In genomic region chr10:21509391-21510217, GRCh38 we compare ENCODE assay signal across 12 cellular contexts. TPM values are rescaled to one million over a fixed set of nuclear protein-coding genes. Genes with fewer than 3 reads are reported as not detected.
DNase-seq lines count a peak whose midpoint lies in the region; ATAC-seq and TF ChIP-seq lines count a peak whose summit lies in the region.
"Had no signal": no experiment of that assay in that cellular context is flagged by ENCODE, and none has a peak within 500 bp of the region (broad histone marks: within the 10 kb centered on the region; RNA-seq: fewer than 3 reads in every experiment).

No MANE protein-coding gene starts in this region.

- TF ChIP-seq POLR2A in vagina (IDR thresholded peaks at IDR 0.05), result no peak

- H3K14ac ChIP-seq in neuronal stem cell (ENCODE audit: low read length), result peak overlapping the region; percentile 10

- H3K23ac ChIP-seq in neuronal stem cell (ENCODE audit: low read depth, low read length, poor library complexity), result peak overlapping the region; percentile 92

- H3K18ac ChIP-seq in neuronal stem cell (ENCODE audit: low read length), result peak overlapping the region; percentile 92

- H2AK5ac ChIP-seq in neuronal stem cell (ENCODE audit: low read depth, low read length), result peak overlapping the region; percentile 99

- H2BK12ac ChIP-seq in neuronal stem cell (ENCODE audit: low read length), result peak overlapping the region; percentile 49

- no peak overlapping the region for H2AFZ ChIP-seq in neuronal stem cell (ENCODE audit: low read length)

- peak overlapping the region; percentile 97 for H3K9ac ChIP-seq in neuronal stem cell (ENCODE audit: low read depth, low read length, poor library complexity)

- TF ChIP-seq CTCF in heart right ventricle (IDR thresholded peaks at IDR 0.05), result no peak
- no peak for TF ChIP-seq CTCF in vagina (IDR thresholded peaks at IDR 0.05)

- H3K9me3 ChIP-seq in heart right ventricle, result no peaks in the 10 kb centered on the region
- no peaks in the 10 kb centered on the region for H3K9me3 ChIP-seq in neuronal stem cell (replicated peaks in 1 of 2; ENCODE audit: control insufficient read depth in 2 of 2, insufficient read depth in 1 of 2, low read depth in 1 of 2, low read length in 2 of 2)
- no peaks in the 10 kb centered on the region for H3K9me3 ChIP-seq in vagina

- H3K36me3 ChIP-seq in heart right ventricle (no peaks in the 10 kb centered on the region), neuronal stem cell (replicated peaks in 1 of 2; ENCODE audit: control insufficient read depth in 2 of 2, insufficient read depth in 2 of 2, low read length in 2 of 2) (peaks cover 2 to 37% of the 10 kb centered on the region in 2 donors), vagina (no peaks in the 10 kb centered on the region)

- H2BK15ac ChIP-seq in neuronal stem cell (ENCODE audit: low read length), result peak overlapping the region; percentile 90

- peak in 5 of 8 donors; percentile 16 to 49 (median 31) for ATAC-seq in heart right ventricle
- no peak for ATAC-seq in natural killer cell treated with Interleukin-12 subunit alpha and Interleukin-12 subunit beta and Interleukin-15 and Interleukin-18, amount 100 ng/mL, for 72 hours
- no peak for ATAC-seq in GM18858 (IDR thresholded peaks at IDR 0.05; ENCODE audit: unreplicated experiment)
- ATAC-seq: activated CD8-positive, alpha-beta T cell treated with anti-CD3 and anti-CD28 coated beads, Interleukin-2, amount 10 ng/mL, durations not matched to agents 7 days and 5 days had no signal

- H3K27ac Mint-ChIP-seq in activated CD4-positive, alpha-beta T cell treated with anti-CD3 and anti-CD28 coated beads, Interleukin-2, amount 10 ng/mL, durations not matched to agents 24 days and 14 days, result no peak overlapping the region
- H3K27ac Mint-ChIP-seq in natural killer cell treated with Interleukin-12 subunit alpha and Interleukin-12 subunit beta and Interleukin-15 and Interleukin-18, amount 100 ng/mL, for 72 hours, result no peak overlapping the region
- H3K27ac Mint-ChIP-seq: activated CD8-positive, alpha-beta T cell treated with anti-CD3 and anti-CD28 coated beads, Interleukin-2, amount 10 ng/mL, durations not matched to agents 7 days and 5 days had no signal

- intact Hi-C loops in activated CD4-positive, alpha-beta T cell treated with anti-CD3 and anti-CD28 coated beads, Interleukin-2, amount 10 ng/mL, durations not matched to agents 24 days and 14 days (cut with micrococcal nuclease), result loop anchor here (10.0 kb wide), 2 partner anchors 965 to 1205 kb away; partner anchors contain the start of gene PIP4K2A
- intact Hi-C loops in heart right ventricle (cut with DNase I), result loop anchor here in 1 of 10 donors (10.0 kb wide), 1 partner anchor 815 kb away; the partner anchor contains the start of gene BMI1
- intact Hi-C loops in vagina (cut with DNase I), result no loop called here

- H3K4ac ChIP-seq in neuronal stem cell (ENCODE audit: low read length), result peak overlapping the region; percentile 13

- no peaks in the 10 kb centered on the region for H3K9me3 Mint-ChIP-seq in activated CD4-positive, alpha-beta T cell treated with anti-CD3 and anti-CD28 coated beads, Interleukin-2, amount 10 ng/mL, durations not matched to agents 24 days and 14 days
- no peaks in the 10 kb centered on the region for H3K9me3 Mint-ChIP-seq in natural killer cell treated with Interleukin-12 subunit alpha and Interleukin-12 subunit beta and Interleukin-15 and Interleukin-18, amount 100 ng/mL, for 72 hours

- H3K4me3 Mint-ChIP-seq in activated CD4-positive, alpha-beta T cell treated with anti-CD3 and anti-CD28 coated beads, Interleukin-2, amount 10 ng/mL, durations not matched to agents 24 days and 14 days, result no peak overlapping the region
- H3K4me3 Mint-ChIP-seq in natural killer cell treated with Interleukin-12 subunit alpha and Interleukin-12 subunit beta and Interleukin-15 and Interleukin-18, amount 100 ng/mL, for 72 hours, result no peak overlapping the region
- H3K4me3 Mint-ChIP-seq: activated CD8-positive, alpha-beta T cell treated with anti-CD3 and anti-CD28 coated beads, Interleukin-2, amount 10 ng/mL, durations not matched to agents 7 days and 5 days had no signal

- DNase-seq in activated CD4-positive, alpha-beta T cell treated with anti-CD3 and anti-CD28 coated beads, Interleukin-2, amount 10 ng/mL, durations not matched to agents 24 days and 14 days, result peak; percentile 47
- no peak for DNase-seq in activated CD4-positive, alpha-beta T cell treated with anti-CD3 and anti-CD28 coated beads for 48 hours
- DNase-seq in heart right ventricle, result no peak
- DNase-seq in neuronal stem cell (ENCODE audit: low spot score), result no peak
- DNase-seq in vagina (ENCODE audit: extremely low spot score in 2 of 2), result no peak
- DNase-seq in natural killer cell treated with Interleukin-12 subunit alpha and Interleukin-12 subunit beta and Interleukin-15 and Interleukin-18, amount 100 ng/mL, for 72 hours (ENCODE audit: low spot score), result no peak
- no peak for DNase-seq in SIG-M5 treated with dmso at 0.1 percent for 504 hours (lab: John Stamatoyannopoulos, UW; ENCODE audit: unreplicated experiment)
- DNase-seq: activated CD8-positive, alpha-beta T cell treated with anti-CD3 and anti-CD28 coated beads, Interleukin-2, amount 10 ng/mL, durations not matched to agents 7 days and 5 days; cerebellar nuclear complex; RPMI8226 had no signal

- peak overlapping the region; percentile 18 to 62 (median 56) for H3K4me3 ChIP-seq in heart right ventricle
- H3K4me3 ChIP-seq in neuronal stem cell (ENCODE audit: low read length in 2 of 2), result peak overlapping the region; percentile 78 to 86
- peak overlapping the region; percentile 47 to 54 for H3K4me3 ChIP-seq in vagina

- no peaks in the 10 kb centered on the region for H3K4me1 Mint-ChIP-seq in activated CD4-positive, alpha-beta T cell treated with anti-CD3 and anti-CD28 coated beads, Interleukin-2, amount 10 ng/mL, durations not matched to agents 24 days and 14 days
- no peaks in the 10 kb centered on the region for H3K4me1 Mint-ChIP-seq in natural killer cell treated with Interleukin-12 subunit alpha and Interleukin-12 subunit beta and Interleukin-15 and Interleukin-18, amount 100 ng/mL, for 72 hours (ENCODE audit: low read depth in 2 of 2)

- H3K27me3 Mint-ChIP-seq in activated CD4-positive, alpha-beta T cell treated with anti-CD3 and anti-CD28 coated beads, Interleukin-2, amount 10 ng/mL, durations not matched to agents 24 days and 14 days, result peaks cover 63% of the 10 kb centered on the region
- H3K27me3 Mint-ChIP-seq in natural killer cell treated with Interleukin-12 subunit alpha and Interleukin-12 subunit beta and Interleukin-15 and Interleukin-18, amount 100 ng/mL, for 72 hours, result peaks cover 42 to 59% of the 10 kb centered on the region in 2 donors

- H3K4me1 ChIP-seq in heart right ventricle (peaks cover 0 to 24% (median 5%) of the 10 kb centered on the region in 9 donors), neuronal stem cell (ENCODE audit: control insufficient read depth in 2 of 2, insufficient read depth in 1 of 2, low read depth in 1 of 2, low read length in 2 of 2) (peaks cover 24 to 26% of the 10 kb centered on the region in 2 donors), vagina (no peaks in the 10 kb centered on the region)

- H3K36me3 Mint-ChIP-seq in activated CD4-positive, alpha-beta T cell treated with anti-CD3 and anti-CD28 coated beads, Interleukin-2, amount 10 ng/mL, durations not matched to agents 24 days and 14 days (ENCODE audit: low read depth), result no peaks in the 10 kb centered on the region
- H3K36me3 Mint-ChIP-seq in natural killer cell treated with Interleukin-12 subunit alpha and Interleukin-12 subunit beta and Interleukin-15 and Interleukin-18, amount 100 ng/mL, for 72 hours, result no peaks in the 10 kb centered on the region

- peak overlapping the region; percentile 56 for H2BK120ac ChIP-seq in neuronal stem cell (ENCODE audit: low read depth, low read length)

- peak overlapping the region; percentile 78 for H3K4me2 ChIP-seq in neuronal stem cell (ENCODE audit: insufficient read depth, low read length, poor library complexity, severe bottlenecking)

- peak overlapping the region; percentile 97 for H2BK5ac ChIP-seq in neuronal stem cell (ENCODE audit: low read length)

- H3K27ac ChIP-seq in heart right ventricle, result peak overlapping the region in 7 of 10 donors; percentile 3 to 62 (median 47)
- peak overlapping the region; percentile 94 for H3K27ac ChIP-seq in neuronal stem cell (replicated peaks; ENCODE audit: low read length)
- peak overlapping the region; percentile 92 for H3K27ac ChIP-seq in vagina
- H3K27ac ChIP-seq: 22Rv1 had no signal

- peak overlapping the region; percentile 74 for H4K8ac ChIP-seq in neuronal stem cell (ENCODE audit: low read depth, low read length)

- WGBS in heart right ventricle, 2 donors, result 63 to 70% methylated on average over 55 of the region's 55 CpGs
- no CpG with 5 or more reads among the region's 55 CpGs for WGBS in neuronal stem cell (ENCODE audit: extremely low coverage in 2 of 2, insufficient read length in 2 of 2, insufficient replicate concordance in 1 of 2), 2 donors

- peak overlapping the region; percentile 82 for H4K91ac ChIP-seq in neuronal stem cell (ENCODE audit: low read depth, low read length, poor library complexity)

- H3K27me3 ChIP-seq in heart right ventricle (peaks cover 0 to 47% (median 0%) of the 10 kb centered on the region in 7 donors), neuronal stem cell (ENCODE audit: control insufficient read depth in 3 of 3, insufficient read depth in 3 of 3, low read depth in 1 of 3, low read length in 3 of 3) (no peaks in the 10 kb centered on the region), vagina (no peaks in the 10 kb centered on the region)

- no peaks in the 10 kb centered on the region for H3K79me1 ChIP-seq in neuronal stem cell (ENCODE audit: low read depth, low read length)

RNA-seq across cellular contexts. Expression of gene SKIDA1, which starts 15.9 kb away (rescaled TPM):
- 0.02 and 0.16 TPM in 2 replicates for total RNA-seq in activated CD4-positive, alpha-beta T cell treated with anti-CD3 and anti-CD28 coated beads, Interleukin-2, amount 10 ng/mL, durations not matched to agents 24 days and 14 days
- total RNA-seq in heart right ventricle (1 to 10 TPM; 1.9 to 6.4 (median 3.3) TPM), vagina (2.7 TPM)
- polyA plus RNA-seq in heart right ventricle, result under 1 TPM; 0.23 to 0.44 TPM
- 57.0 TPM for polyA plus RNA-seq in neuronal stem cell (2013, experiment 1 of 2)
- polyA plus RNA-seq in neuronal stem cell (2013, experiment 2 of 2), result 57.0 TPM
- not detected for total RNA-seq in natural killer cell treated with Interleukin-12 subunit alpha and Interleukin-12 subunit beta and Interleukin-15 and Interleukin-18, amount 100 ng/mL, for 72 hours

RNA-seq across cellular contexts. Expression of gene MLLT10, which starts 24.4 kb away (rescaled TPM):
- 40.2 and 42.0 TPM in 2 replicates for total RNA-seq in activated CD4-positive, alpha-beta T cell treated with anti-CD3 and anti-CD28 coated beads, Interleukin-2, amount 10 ng/mL, durations not matched to agents 24 days and 14 days
- total RNA-seq in heart right ventricle (10 to 100 TPM; 18.9 to 28.4 (median 24.6) TPM), vagina (53.3 TPM)
- 10 to 100 TPM in 1 of 2 donors, 1 to 10 TPM in 1; 8.5 to 41.1 TPM for polyA plus RNA-seq in heart right ventricle
- 43.4 TPM for polyA plus RNA-seq in neuronal stem cell (2013, experiment 1 of 2)
- 44.9 TPM for polyA plus RNA-seq in neuronal stem cell (2013, experiment 2 of 2)
- total RNA-seq in natural killer cell treated with Interleukin-12 subunit alpha and Interleukin-12 subunit beta and Interleukin-15 and Interleukin-18, amount 100 ng/mL, for 72 hours, result 10 to 100 TPM; 31.5 to 71.0 TPM

Comparison
In these comparisons a context has a peak if more than half of its experiments do, and no peak if none do; other contexts are left out.
1. ATAC-seq: peak in heart right ventricle (5 of 8); none in natural killer cell treated with Interleukin-12 subunit alpha and Interleukin-12 subunit beta and Interleukin-15 and Interleukin-18, amount 100 ng/mL, for 72 hours (0 of 2) and GM18858 (single experiment).
2. Peak in every context shown above with its lines, with median percentiles within 50 percentile points of each other: H3K27ac ChIP-seq and H3K4me3 ChIP-seq.